In genomic region chr14:20971705-20972021, GRCh38 we compare ENCODE assay signal across 9 cellular contexts. TPM values are rescaled to one million over a fixed set of nuclear protein-coding genes. Genes with fewer than 3 reads are reported as not detected.
DNase-seq lines count a peak whose midpoint lies in the region; ATAC-seq and TF ChIP-seq lines count a peak whose summit lies in the region.
"Had no signal": no experiment of that assay in that cellular context is flagged by ENCODE, and none has a peak within 500 bp of the region (broad histone marks: within the 10 kb centered on the region; RNA-seq: fewer than 3 reads in every experiment).

No MANE protein-coding gene starts in this region.

- H3K9ac ChIP-seq in OCI-LY3 (ENCODE audit: low read length): peak overlapping the region; percentile 67

- H2AFZ ChIP-seq in OCI-LY3 (ENCODE audit: low read depth, low read length): peak overlapping the region; percentile 68

- H4K20me1 ChIP-seq in OCI-LY3 (ENCODE audit: insufficient read depth, low read length): no peaks in the 10 kb centered on the region

- H3K9me3 ChIP-seq in OCI-LY3 (ENCODE audit: insufficient read depth, low read length) (no peaks in the 10 kb centered on the region), sigmoid colon (no peaks in the 10 kb centered on the region)

- DNase-seq in fibroblast of the aortic adventitia (ENCODE audit: low read depth) (no peak), sigmoid colon (no peak), A172 (ENCODE audit: low spot score) (no peak), occipital lobe (lab: John Stamatoyannopoulos, UW) (no peak), NCI-H1105 treated with DMSO at 0.1 percent for 48 hours (lab: John Stamatoyannopoulos, UW) (no peak)
- no peak for DNase-seq in activated CD4-positive, alpha-beta T cell treated with anti-CD3 and anti-CD28 coated beads for 48 hours

- no peaks in the 10 kb centered on the region for H3K79me2 ChIP-seq in OCI-LY3 (ENCODE audit: low read length)

- H3K27me3 ChIP-seq in OCI-LY3 (ENCODE audit: low read depth, low read length) (peaks cover 32% of the 10 kb centered on the region), sigmoid colon (no peaks in the 10 kb centered on the region)

- TF ChIP-seq POLR2A in sigmoid colon (IDR thresholded peaks at IDR 0.05): no peak

- intact Hi-C loops in sigmoid colon (cut with DNase I): loop anchor here (1.0 to 5.0 kb wide), 4 partner anchors 71 to 289 kb away; partner anchors contain the start of genes RNASE4 and RNASE7

- H3K4me3 ChIP-seq in OCI-LY3 (ENCODE audit: low read length) (peak overlapping the region; percentile 78), fibroblast of the aortic adventitia (ENCODE audit: low read depth, low read length) (peak overlapping the region; percentile 73), sigmoid colon (peak overlapping the region in 3 of 4 donors; percentile 59 to 62 (median 61))

- H3K4me1 ChIP-seq in OCI-LY3 (ENCODE audit: low read length) (peaks cover 7% of the 10 kb centered on the region; the same call in 1 of the 2 replicates), sigmoid colon (peaks cover 0 to 11% (median 10%) of the 10 kb centered on the region in 4 donors)

- WGBS in sigmoid colon, 2 donors: 29 to 38% methylated on average over 8 of the region's 8 CpGs

- peak overlapping the region; percentile 90 for H3K4me2 ChIP-seq in OCI-LY3 (ENCODE audit: low read length)

- no peak overlapping the region for H3K27ac ChIP-seq in OCI-LY3 (ENCODE audit: low read length)
- peak overlapping the region; percentile 79 to 88 (median 80) for H3K27ac ChIP-seq in sigmoid colon

- H3K36me3 ChIP-seq in OCI-LY3 (replicated peaks; ENCODE audit: low read depth, low read length): no peaks in the 10 kb centered on the region
- no peaks in the 10 kb centered on the region for H3K36me3 ChIP-seq in sigmoid colon

- no peak for TF ChIP-seq EP300 in sigmoid colon (IDR thresholded peaks at IDR 0.05)

- TF ChIP-seq CTCF in OCI-LY3 (IDR thresholded peaks at IDR 0.05; ENCODE audit: low read depth, low read length) (no peak), fibroblast of the aortic adventitia (IDR thresholded peaks at IDR 0.05; ENCODE audit: insufficient read depth, low read length) (no peak), sigmoid colon (IDR thresholded peaks at IDR 0.05) (no peak)

- ATAC-seq in GM21381 (IDR thresholded peaks at IDR 0.05; ENCODE audit: unreplicated experiment): peak; percentile 29

RNA-seq across cellular contexts. Expression of gene RNASE2, which starts 16.4 kb away (rescaled TPM):
- not detected in 2 replicates for total RNA-seq in fibroblast of the aortic adventitia (ENCODE audit: low replicate concordance)
- total RNA-seq in sigmoid colon: 10 to 100 TPM in 1 of 4 donors, 1 to 10 TPM in 2, not detected in 1; 2.1 to 14.3 (median 2.9) TPM
- polyA plus RNA-seq in sigmoid colon: 1 to 10 TPM in 2 of 3 donors, not detected in 1; 3.1 to 3.2 TPM
- total RNA-seq in A172 (2014; rRNA removed; shearing (Covaris generic)): not detected in 2 replicates
- total RNA-seq in occipital lobe: not detected
- total RNA-seq: T-helper 1 cell treated with Interleukin-12 subunit alpha and Interleukin-12 subunit beta and Interleukin-4 antibody, amounts not matched to agents 30 ng/mL and 1 ng/mL, for 36 hours had no signal

RNA-seq across cellular contexts. Expression of gene METTL17, which starts 18.1 kb away (rescaled TPM):
- total RNA-seq in fibroblast of the aortic adventitia (ENCODE audit: low replicate concordance) (17.3 and 44.2 TPM in 2 replicates), sigmoid colon (100 to 1,000 TPM in 1 of 4 donors, 10 to 100 TPM in 3; 72.9 to 103 (median 90.0) TPM), occipital lobe (29.0 TPM)
- polyA plus RNA-seq in sigmoid colon: 10 to 100 TPM; 24.0 to 76.4 (median 25.2) TPM
- 55.4 and 71.8 TPM in 2 replicates for total RNA-seq in A172 (2014; rRNA removed; shearing (Covaris generic))

RNA-seq across cellular contexts. Expression of gene SLC39A2, which starts 27.4 kb away (rescaled TPM):
- total RNA-seq in fibroblast of the aortic adventitia (ENCODE audit: low replicate concordance) (0.18 TPM in 1 of 2 replicates, not detected in the other), sigmoid colon (not detected), occipital lobe (not detected)
- polyA plus RNA-seq in sigmoid colon: 1 to 10 TPM in 1 of 3 donors, not detected in 2; 1.2 TPM
- total RNA-seq in A172 (2014; rRNA removed; shearing (Covaris generic)): not detected in 2 replicates

RNA-seq across cellular contexts. Expression of gene NDRG2, which starts 53.2 kb away (rescaled TPM):
- total RNA-seq in fibroblast of the aortic adventitia (ENCODE audit: low replicate concordance): 1.8 and 10.5 TPM in 2 replicates
- 100 to 1,000 TPM; 184 to 276 (median 235) TPM for total RNA-seq in sigmoid colon
- polyA plus RNA-seq in sigmoid colon: 100 to 1,000 TPM; 114 to 199 (median 141) TPM
- 7.5 and 9.0 TPM in 2 replicates for total RNA-seq in A172 (2014; rRNA removed; shearing (Covaris generic))
- 68.5 TPM for total RNA-seq in occipital lobe

RNA-seq across cellular contexts. Expression of gene TPPP2, which starts 58.4 kb away (rescaled TPM):
- not detected in 2 replicates for total RNA-seq in fibroblast of the aortic adventitia (ENCODE audit: low replicate concordance)
- total RNA-seq in sigmoid colon: not detected
- under 1 TPM in 1 of 3 donors, not detected in 2; 0.36 TPM for polyA plus RNA-seq in sigmoid colon
- total RNA-seq in A172 (2014; rRNA removed; shearing (Covaris generic)): not detected in 2 replicates
- total RNA-seq in occipital lobe: not detected
- total RNA-seq: T-helper 1 cell treated with Interleukin-12 subunit alpha and Interleukin-12 subunit beta and Interleukin-4 antibody, amounts not matched to agents 30 ng/mL and 1 ng/mL, for 36 hours had no signal
